ENCODE assay signal across 9 cellular contexts in the genomic region with DNA sequence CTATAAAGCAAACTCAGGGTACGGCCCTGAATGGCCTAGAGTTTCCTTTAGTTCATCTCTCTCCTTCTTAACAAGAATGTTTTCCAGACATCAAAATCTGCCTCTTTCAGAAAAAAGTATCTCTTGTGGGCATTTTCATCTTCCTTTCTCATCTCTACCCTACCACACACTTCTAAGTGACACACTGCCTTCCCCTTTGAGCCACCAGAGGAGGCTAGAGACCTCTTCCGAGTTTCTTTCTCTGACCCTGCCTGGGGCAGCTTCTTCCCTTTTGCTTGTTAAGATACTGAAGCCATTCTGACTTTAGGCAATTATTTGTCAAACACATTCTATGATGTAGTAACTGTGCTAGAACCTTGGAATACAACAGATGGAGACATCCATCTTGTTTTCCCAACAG. TPM values are rescaled to one million over a fixed set of nuclear protein-coding genes. Genes with fewer than 3 reads are reported as not detected.
DNase-seq lines count a peak whose midpoint lies in the region; ATAC-seq, FAIRE-seq and TF ChIP-seq lines count a peak whose summit lies in the region.
"Had no signal": no experiment of that assay in that cellular context is flagged by ENCODE, and none has a peak within 500 bp of the region (broad histone marks: within the 10 kb centered on the region; RNA-seq: fewer than 3 reads in every experiment).

No MANE protein-coding gene starts in this region.

- H3K4me3 Mint-ChIP-seq in activated naive CD4-positive, alpha-beta T cell treated with anti-CD3 and anti-CD28 coated beads for 36 hours, result no peak overlapping the region

- no peak for TF ChIP-seq RAD21 in HepG2 (CRISPR knock-in tag; IDR thresholded peaks at IDR 0.05)

- DNase-seq in D341Med (ENCODE audit: low spot score) (peak; percentile 50), HT-29 (ENCODE audit: low spot score) (peak; percentile 37), HepG2 (ENCODE audit: low spot score) (peak; percentile 3), EL (no peak)
- DNase-seq in activated naive CD4-positive, alpha-beta T cell treated with anti-CD3 and anti-CD28 coated beads for 36 hours, result peak; percentile 48
- DNase-seq: NCI-H2227 treated with DMSO at 0.1 percent for 48 hours had no signal

- in situ Hi-C loops in HepG2 (cut with HindIII; ENCODE audit: extremely low pct_ligation_motif_present, low pct_unique_long_range_greater_than_20kb), result no loop called here

- intact Hi-C loops in activated naive CD4-positive, alpha-beta T cell treated with anti-CD3 and anti-CD28 coated beads for 36 hours (cut with micrococcal nuclease), result loop anchor here (1.0 to 10.0 kb wide), 5 partner anchors 101 to 700 kb away; no protein-coding TSS in a partner anchor
- intact Hi-C loops in HepG2 (cut with micrococcal nuclease; ENCODE audit: unreplicated experiment), result no loop called here

- ATAC-seq in HepG2 (0 out of 3 replicates have a peak, but pooled peaks have one; percentile 33), HG03521 (IDR thresholded peaks at IDR 0.05; ENCODE audit: unreplicated experiment) (no peak), HG03342 (IDR thresholded peaks at IDR 0.05; ENCODE audit: unreplicated experiment) (no peak), GM19395 (IDR thresholded peaks at IDR 0.05; ENCODE audit: unreplicated experiment) (no peak)

- no TSS peak for BruUV-seq in HepG2 (replicated peaks; lab: Mats Ljungman, UMichigan)

- no peak for TF ChIP-seq EP300 in HepG2 (IDR thresholded peaks at IDR 0.05; ENCODE audit: low read depth in 2 of 2, low read length in 2 of 2)
- TF ChIP-seq EP300 in HepG2 (CRISPR knock-in tag; IDR thresholded peaks at IDR 0.05; ENCODE audit: borderline replicate concordance), result no peak

- TF ChIP-seq CTCF in HepG2 (CRISPR knock-in tag; IDR thresholded peaks at IDR 0.05), result peak; percentile 22; the same call in 1 of the 2 replicates

- H3K4me3 ChIP-seq in HepG2 (replicated peaks in 1 of 3; ENCODE audit: insufficient read depth in 1 of 3, low read depth in 2 of 3, low read length in 3 of 3), result no peak overlapping the region

- no peak for TF ChIP-seq POLR2A in HepG2 (IDR thresholded peaks at IDR 0.05; ENCODE audit: insufficient read depth in 1 of 2, low read depth in 2 of 2, low read length in 2 of 2)

- no peaks in the 10 kb centered on the region for H3K36me3 ChIP-seq in HepG2 (replicated peaks in 1 of 2; ENCODE audit: control insufficient read depth in 1 of 2, insufficient read depth in 2 of 2, low read length in 2 of 2)

- H3K27me3 Mint-ChIP-seq in activated naive CD4-positive, alpha-beta T cell treated with anti-CD3 and anti-CD28 coated beads for 36 hours (ENCODE audit: low read depth), result peaks cover 37% of the 10 kb centered on the region

- no peaks in the 10 kb centered on the region for H3K79me2 ChIP-seq in HepG2 (ENCODE audit: insufficient read depth, low read length)

- POLR2A ChIA-PET in HepG2 (lab: Yijun Ruan, JAX), result interaction anchor here (0.5 kb wide), 1 partner anchor 256 kb away, joined by 3 read pairs; no protein-coding TSS in a partner anchor

- no peak for FAIRE-seq in HepG2 (lab: Jason Lieb, UNC)

- no peaks in the 10 kb centered on the region for H3K4me1 ChIP-seq in HepG2 (ENCODE audit: insufficient read depth, low read length)

- no peak overlapping the region for H2AFZ ChIP-seq in HepG2 (ENCODE audit: low read length)

- no peak overlapping the region for H3K9ac ChIP-seq in HepG2 (ENCODE audit: insufficient read depth, low read depth, low read length)

- H3K27me3 ChIP-seq in HepG2 (ENCODE audit: control insufficient read depth in 1 of 2, insufficient read depth in 2 of 2, low read length in 2 of 2), result no peaks in the 10 kb centered on the region; a peak in 1 of 5 replicates

- no peaks in the 10 kb centered on the region for H3K4me1 Mint-ChIP-seq in activated naive CD4-positive, alpha-beta T cell treated with anti-CD3 and anti-CD28 coated beads for 36 hours (ENCODE audit: low read depth)

- H3K4me2 ChIP-seq in HepG2 (ENCODE audit: low read depth, low read length), result no peak overlapping the region

- no peak overlapping the region for H3K27ac Mint-ChIP-seq in activated naive CD4-positive, alpha-beta T cell treated with anti-CD3 and anti-CD28 coated beads for 36 hours

- no peaks in the 10 kb centered on the region for H3K9me3 Mint-ChIP-seq in activated naive CD4-positive, alpha-beta T cell treated with anti-CD3 and anti-CD28 coated beads for 36 hours

- no peak overlapping the region for H3K27ac ChIP-seq in HepG2 (ENCODE audit: extremely low read length, insufficient read depth, low read length)

- CTCF ChIA-PET in activated naive CD4-positive, alpha-beta T cell treated with anti-CD3 and anti-CD28 coated beads for 36 hours (lab: Charles Lee), result interaction anchor here (0.8 to 1.0 kb wide), 3 partner anchors 13 to 182 kb away, joined by 3 to 4 read pairs (median 3); no protein-coding TSS in a partner anchor
- CTCF ChIA-PET in HepG2 (lab: Yijun Ruan, JAX; ENCODE audit: low intra/inter-chr PET ratio, low total read pairs), result no interaction called here

- H4K20me1 ChIP-seq in HepG2 (ENCODE audit: insufficient read depth, low read length), result no peaks in the 10 kb centered on the region

- H3K36me3 Mint-ChIP-seq in activated naive CD4-positive, alpha-beta T cell treated with anti-CD3 and anti-CD28 coated beads for 36 hours (ENCODE audit: low read depth), result no peaks in the 10 kb centered on the region

- no peaks in the 10 kb centered on the region for H3K9me3 ChIP-seq in HepG2 (ENCODE audit: low read length)

- WGBS in HepG2 (ENCODE audit: low lambda C conversion rate), result 5% methylated on average over 2 of the region's 2 CpGs

TF ChIP-seq in HepG2, 621 proteins besides CTCF, POLR2A, EP300 and RAD21:
- TF ChIP-seq SMC3 (IDR thresholded peaks at IDR 0.05; ENCODE audit: low read length), result peak; percentile 7; the same call in 1 of the 2 replicates
- no peak for TF ChIP-seq PCBP2 (optimal IDR thresholded peaks at IDR 0.05; ENCODE audit: low read depth, low read length, poor library complexity, severe bottlenecking)
- no peak for TF ChIP-seq MATR3 (CRISPR knock-in tag; IDR thresholded peaks at IDR 0.05)
- no peak for TF ChIP-seq ZFP41 (CRISPR knock-in tag; IDR thresholded peaks at IDR 0.05; ENCODE audit: borderline replicate concordance)
- no peak for TF ChIP-seq TBL1XR1 (IDR thresholded peaks at IDR 0.05; ENCODE audit: borderline replicate concordance, low read length, partially characterized antibody)
- peak; percentile 47 for TF ChIP-seq STAG1 (CRISPR knock-in tag; IDR thresholded peaks at IDR 0.05)
- no peak for TF ChIP-seq SATB2 (CRISPR knock-in tag; IDR thresholded peaks at IDR 0.05)
- TF ChIP-seq RFXANK (CRISPR knock-in tag; IDR thresholded peaks at IDR 0.05), result no peak
- TF ChIP-seq GATAD2A (CRISPR knock-in tag; IDR thresholded peaks at IDR 0.05), result no peak
- TF ChIP-seq, protein P1, sequence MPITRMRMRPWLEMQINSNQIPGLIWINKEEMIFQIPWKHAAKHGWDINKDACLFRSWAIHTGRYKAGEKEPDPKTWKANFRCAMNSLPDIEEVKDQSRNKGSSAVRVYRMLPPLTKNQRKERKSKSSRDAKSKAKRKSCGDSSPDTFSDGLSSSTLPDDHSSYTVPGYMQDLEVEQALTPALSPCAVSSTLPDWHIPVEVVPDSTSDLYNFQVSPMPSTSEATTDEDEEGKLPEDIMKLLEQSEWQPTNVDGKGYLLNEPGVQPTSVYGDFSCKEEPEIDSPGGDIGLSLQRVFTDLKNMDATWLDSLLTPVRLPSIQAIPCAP (CRISPR knock-in tag; IDR thresholded peaks at IDR 0.05; ENCODE audit: low read depth), result no peak
- TF ChIP-seq ZMAT3 (CRISPR knock-in tag; conservative IDR thresholded peaks at IDR 0.05), result no peak

RNA-seq across cellular contexts. Expression of a gene that starts 8.7 kb away (rescaled TPM):
- total RNA-seq in HT-29 (2014; rRNA removed; shearing (Covaris generic)), result 0.05 TPM in 1 of 2 replicates, not detected in the other
- not detected for total RNA-seq in activated naive CD4-positive, alpha-beta T cell treated with anti-CD3 and anti-CD28 coated beads for 36 hours
- total RNA-seq in HepG2 (2016; rRNA removed; fragmentation: Illumina TruSeq; extraction: Trizol), result not detected in 2 replicates
- total RNA-seq in HepG2 (2016; cell fraction: cytosol; rRNA removed; fragmentation: Illumina TruSeq; extraction: Trizol; ENCODE audit: low read depth), result not detected in 2 replicates
- not detected in 2 replicates for total RNA-seq in HepG2 (2016; cell fraction: insoluble cytoplasmic fraction; rRNA removed; fragmentation: Illumina TruSeq; extraction: Trizol)
- not detected in 2 replicates for total RNA-seq in HepG2 (2016; cell fraction: membrane; rRNA removed; fragmentation: Illumina TruSeq; extraction: Trizol)
- not detected in 2 replicates for total RNA-seq in HepG2 (2016; cell fraction: nucleus; rRNA removed; fragmentation: Illumina TruSeq; extraction: Trizol)
- not detected in 2 replicates for polyA plus RNA-seq in HepG2 (2011; rRNA removed)
- polyA plus RNA-seq in HepG2 (2011; cell fraction: cytosol; rRNA removed), result not detected in 2 replicates
- polyA plus RNA-seq in HepG2 (2011; cell fraction: nucleus; rRNA removed), result not detected in 2 replicates
- not detected in 2 replicates for polyA plus RNA-seq in HepG2 (2012)
- not detected in 2 replicates for polyA plus RNA-seq in HepG2 (2016; cell fraction: cytosol; fragmentation: Illumina TruSeq; extraction: Trizol; ENCODE audit: low read depth)
- polyA plus RNA-seq in HepG2 (2016; cell fraction: insoluble cytoplasmic fraction; fragmentation: Illumina TruSeq; extraction: Trizol; ENCODE audit: low read depth), result not detected in 2 replicates
- not detected in 2 replicates for polyA plus RNA-seq in HepG2 (2016; cell fraction: membrane; fragmentation: Illumina TruSeq; extraction: Trizol; ENCODE audit: low read depth)
- not detected in 2 replicates for polyA plus RNA-seq in HepG2 (2016; cell fraction: nucleus; fragmentation: Illumina TruSeq; extraction: Trizol; ENCODE audit: insufficient read depth, low read depth)
- not detected in 2 replicates for polyA minus RNA-seq in HepG2 (2011; rRNA and poly(A)+ RNA removed; ENCODE audit: low replicate concordance)
- polyA minus RNA-seq in HepG2 (2011; cell fraction: cytosol; rRNA and poly(A)+ RNA removed), result not detected in 2 replicates
- under 0.01 TPM in 1 of 2 replicates, not detected in the other for polyA minus RNA-seq in HepG2 (2011; cell fraction: nucleus; rRNA and poly(A)+ RNA removed)
